In the genomic region with DNA sequence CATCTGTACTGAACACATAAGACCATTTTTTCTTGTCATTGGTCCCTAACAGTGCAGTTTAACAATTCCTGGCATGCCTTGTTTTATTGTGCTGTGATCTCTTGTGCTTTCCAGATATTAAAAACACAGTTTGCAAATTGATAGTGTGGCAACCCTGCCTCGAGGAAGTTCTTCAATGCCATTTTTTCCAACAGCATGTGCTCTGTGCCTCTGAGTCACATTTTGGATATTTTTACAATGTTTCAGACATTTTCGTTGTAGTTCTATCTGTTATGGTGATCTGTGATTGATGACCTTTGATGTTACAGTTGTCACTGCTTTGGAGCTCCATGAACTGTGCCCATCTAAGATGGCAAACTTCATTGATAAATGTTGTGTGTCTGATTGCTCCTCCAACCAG, we compare ENCODE assay signal across 16 cellular contexts.
DNase-seq lines count a peak whose midpoint lies in the region; ATAC-seq and TF ChIP-seq lines count a peak whose summit lies in the region.
"Had no signal": no experiment of that assay in that cellular context is flagged by ENCODE, and none has a peak within 500 bp of the region (broad histone marks: within the 10 kb centered on the region; RNA-seq: fewer than 3 reads in every experiment).

No MANE protein-coding gene starts in this region.

- POLR2A ChIA-PET in SK-N-SH (lab: Yijun Ruan, JAX), result no interaction called here

- DNase-seq in SK-N-SH (no peak), HFFc6 (peak; percentile 33), dedifferentiated amniotic fluid mesenchymal stem cell (ENCODE audit: extremely low spot score) (peak; percentile 15), glomerular visceral epithelial cell (ENCODE audit: extremely low spot score) (no peak), thyroid gland (no peak)
- no peak for DNase-seq in stimulated activated CD8-positive, alpha-beta memory T cell treated with anti-CD3 and anti-CD28 coated beads, Interleukin-4, amount 100 ng/mL, for 48 hours
- DNase-seq: Calu3; CD8-positive, alpha-beta T cell; DMS79 treated with DMSO at 0.1 percent for 48 hours; H9 had no signal

- intact Hi-C loops in thyroid gland (cut with DNase I), result no loop called here

- no peak for TF ChIP-seq EP300 in SK-N-SH (IDR thresholded peaks at IDR 0.05; ENCODE audit: borderline replicate concordance in 1 of 2, low read depth in 1 of 2, low read length in 1 of 2)

- H3K27me3 ChIP-seq in SK-N-SH (ENCODE audit: insufficient read depth) (no peaks in the 10 kb centered on the region), thyroid gland (no peaks in the 10 kb centered on the region)
- H3K27me3 ChIP-seq: BLaER1 treated with 17β-estradiol and CSF1 and Interleukin-3, amounts not matched to agents 10 nM and 100 nM had no signal

- H3F3A ChIP-seq in SK-N-SH (replicated peaks; ENCODE audit: insufficient read depth), result no peaks in the 10 kb centered on the region

- TF ChIP-seq CTCF in SK-N-SH (IDR thresholded peaks at IDR 0.05) (no peak), HFFc6 (IDR thresholded peaks at IDR 0.05) (no peak), thyroid gland (IDR thresholded peaks at IDR 0.05) (no peak)

- no peak overlapping the region for H3K4me3 Mint-ChIP-seq in HFFc6
- H3K4me3 Mint-ChIP-seq: CD8-positive, alpha-beta T cell; H9 had no signal

- H3K27ac ChIP-seq in SK-N-SH (ENCODE audit: low read depth in 2 of 2, low read length in 1 of 2) (no peak overlapping the region), thyroid gland (no peak overlapping the region)
- H3K27ac ChIP-seq: 22Rv1; A549; BLaER1 treated with 17β-estradiol and CSF1 and Interleukin-3, amounts not matched to agents 10 nM and 100 nM; HL-60 had no signal

- peaks cover 11% of the 10 kb centered on the region for H3K4me1 Mint-ChIP-seq in HFFc6 (ENCODE audit: low read depth)

- no peaks in the 10 kb centered on the region for H3K79me2 ChIP-seq in SK-N-SH (ENCODE audit: insufficient read depth)

- H3K27me3 Mint-ChIP-seq in HFFc6 (ENCODE audit: insufficient read depth), result no peaks in the 10 kb centered on the region

- H3K9me3 ChIP-seq in SK-N-SH (no peaks in the 10 kb centered on the region), thyroid gland (no peaks in the 10 kb centered on the region)
- H3K9me3 ChIP-seq: A549; BLaER1 treated with 17β-estradiol and CSF1 and Interleukin-3, amounts not matched to agents 10 nM and 100 nM had no signal

- no peaks in the 10 kb centered on the region for H3K36me3 ChIP-seq in SK-N-SH (replicated peaks in 1 of 2; ENCODE audit: control insufficient read depth in 1 of 2, insufficient read depth in 2 of 2, low read length in 1 of 2)
- no peaks in the 10 kb centered on the region for H3K36me3 ChIP-seq in thyroid gland
- H3K36me3 ChIP-seq: BLaER1 treated with 17β-estradiol and CSF1 and Interleukin-3, amounts not matched to agents 10 nM and 100 nM had no signal

- H4K20me1 ChIP-seq in SK-N-SH (ENCODE audit: insufficient read depth), result no peaks in the 10 kb centered on the region
- H4K20me1 ChIP-seq: BLaER1 treated with 17β-estradiol and CSF1 and Interleukin-3, amounts not matched to agents 10 nM and 100 nM had no signal

- peak overlapping the region; percentile 2 for H3K27ac Mint-ChIP-seq in HFFc6
- H3K27ac Mint-ChIP-seq: CD8-positive, alpha-beta T cell; H9 had no signal

- H3K9me3 Mint-ChIP-seq in HFFc6, result no peaks in the 10 kb centered on the region
- H3K9me3 Mint-ChIP-seq: CD8-positive, alpha-beta T cell; H9 had no signal

- H3K4me1 ChIP-seq in SK-N-SH (ENCODE audit: control insufficient read depth in 1 of 2, insufficient read depth in 2 of 2, low read depth in 1 of 2, low read length in 1 of 2) (no peaks in the 10 kb centered on the region), thyroid gland (no peaks in the 10 kb centered on the region)
- H3K4me1 ChIP-seq: A549 had no signal

- no peak overlapping the region for H3K4me3 ChIP-seq in SK-N-SH (ENCODE audit: low read depth in 2 of 2, low read length in 1 of 2)
- H3K4me3 ChIP-seq in thyroid gland (replicated peaks in 1 of 3), result no peak overlapping the region
- H3K4me3 ChIP-seq: A549; BLaER1 treated with 17β-estradiol and CSF1 and Interleukin-3, amounts not matched to agents 10 nM and 100 nM had no signal

- no peaks in the 10 kb centered on the region for H3K9me2 ChIP-seq in SK-N-SH

- TF ChIP-seq POLR2A in thyroid gland (IDR thresholded peaks at IDR 0.05), result no peak

- 16% methylated on average over 2 of the region's 2 CpGs for WGBS in SK-N-SH (ENCODE audit: low lambda C conversion rate)
- 62 to 72% methylated on average over 2 of the region's 2 CpGs for WGBS in thyroid gland, 2 donors

- CTCF ChIA-PET in SK-N-SH (lab: Yijun Ruan, JAX), result interaction anchor here (1.2 to 1.3 kb wide), 2 partner anchors 8 to 11 kb away, joined by 3 to 4 read pairs; no protein-coding TSS in a partner anchor

- no peak overlapping the region for H3K4me2 ChIP-seq in SK-N-SH
- H3K4me2 ChIP-seq: A549; BLaER1 treated with 17β-estradiol and CSF1 and Interleukin-3, amounts not matched to agents 10 nM and 100 nM had no signal

- no peaks in the 10 kb centered on the region for H3K36me3 Mint-ChIP-seq in HFFc6 (ENCODE audit: low read depth)

- TF ChIP-seq RAD21 in SK-N-SH (IDR thresholded peaks at IDR 0.05; ENCODE audit: low read length), result no peak

- ATAC-seq in SK-N-SH treated with all-trans-retinoic acid at 6 μM for 48 hours, result no peak
- no peak for ATAC-seq in HG03354 (IDR thresholded peaks at IDR 0.05; ENCODE audit: poor library complexity, severe bottlenecking, unreplicated experiment)
- ATAC-seq: A549; CD8-positive, alpha-beta T cell had no signal

- H2AFZ ChIP-seq in SK-N-SH (ENCODE audit: low read depth), result no peak overlapping the region

- H3K9ac ChIP-seq in SK-N-SH, result no peak overlapping the region
- H3K9ac ChIP-seq: BLaER1 treated with 17β-estradiol and CSF1 and Interleukin-3, amounts not matched to agents 10 nM and 100 nM had no signal

TF ChIP-seq in SK-N-SH, 30 proteins besides CTCF, POLR2A, EP300 and RAD21:
- TF ChIP-seq RFX5 (IDR thresholded peaks at IDR 0.05; ENCODE audit: low read length), result no peak
- TF ChIP-seq MAX (IDR thresholded peaks at IDR 0.05; ENCODE audit: low read depth), result peak; percentile 37; the same call in 1 of the 2 replicates

TF ChIP-seq in SK-N-SH treated with all-trans-retinoic acid at 6 μM for 48 hours, 23 proteins besides CTCF, POLR2A, EP300 and RAD21 (continues in another document):
- TF ChIP-seq CSDC2 (CRISPR knock-in tag; IDR thresholded peaks at IDR 0.05) (no peak), ZC3H10 (CRISPR knock-in tag; IDR thresholded peaks at IDR 0.05) (no peak), ZFP3 (CRISPR knock-in tag; IDR thresholded peaks at IDR 0.05) (no peak), RARB (CRISPR knock-in tag; IDR thresholded peaks at IDR 0.05) (no peak), ZFP30 (CRISPR knock-in tag; IDR thresholded peaks at IDR 0.05) (no peak), ARNTL (CRISPR knock-in tag; IDR thresholded peaks at IDR 0.05; ENCODE audit: borderline replicate concordance, low read depth) (no peak), ZNF70 (CRISPR knock-in tag; IDR thresholded peaks at IDR 0.05) (no peak), CREB5 (CRISPR knock-in tag; IDR thresholded peaks at IDR 0.05; ENCODE audit: low read depth) (no peak)
- TF ChIP-seq, protein P1, sequence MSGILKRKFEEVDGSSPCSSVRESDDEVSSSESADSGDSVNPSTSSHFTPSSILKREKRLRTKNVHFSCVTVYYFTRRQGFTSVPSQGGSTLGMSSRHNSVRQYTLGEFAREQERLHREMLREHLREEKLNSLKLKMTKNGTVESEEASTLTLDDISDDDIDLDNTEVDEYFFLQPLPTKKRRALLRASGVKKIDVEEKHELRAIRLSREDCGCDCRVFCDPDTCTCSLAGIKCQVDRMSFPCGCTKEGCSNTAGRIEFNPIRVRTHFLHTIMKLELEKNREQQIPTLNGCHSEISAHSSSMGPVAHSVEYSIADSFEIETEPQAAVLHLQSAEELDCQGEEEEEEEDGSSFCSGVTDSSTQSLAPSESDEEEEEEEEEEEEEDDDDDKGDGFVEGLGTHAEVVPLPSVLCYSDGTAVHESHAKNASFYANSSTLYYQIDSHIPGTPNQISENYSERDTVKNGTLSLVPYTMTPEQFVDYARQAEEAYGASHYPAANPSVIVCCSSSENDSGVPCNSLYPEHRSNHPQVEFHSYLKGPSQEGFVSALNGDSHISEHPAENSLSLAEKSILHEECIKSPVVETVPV (CRISPR knock-in tag; IDR thresholded peaks at IDR 0.05), result no peak
- TF ChIP-seq, protein P2, sequence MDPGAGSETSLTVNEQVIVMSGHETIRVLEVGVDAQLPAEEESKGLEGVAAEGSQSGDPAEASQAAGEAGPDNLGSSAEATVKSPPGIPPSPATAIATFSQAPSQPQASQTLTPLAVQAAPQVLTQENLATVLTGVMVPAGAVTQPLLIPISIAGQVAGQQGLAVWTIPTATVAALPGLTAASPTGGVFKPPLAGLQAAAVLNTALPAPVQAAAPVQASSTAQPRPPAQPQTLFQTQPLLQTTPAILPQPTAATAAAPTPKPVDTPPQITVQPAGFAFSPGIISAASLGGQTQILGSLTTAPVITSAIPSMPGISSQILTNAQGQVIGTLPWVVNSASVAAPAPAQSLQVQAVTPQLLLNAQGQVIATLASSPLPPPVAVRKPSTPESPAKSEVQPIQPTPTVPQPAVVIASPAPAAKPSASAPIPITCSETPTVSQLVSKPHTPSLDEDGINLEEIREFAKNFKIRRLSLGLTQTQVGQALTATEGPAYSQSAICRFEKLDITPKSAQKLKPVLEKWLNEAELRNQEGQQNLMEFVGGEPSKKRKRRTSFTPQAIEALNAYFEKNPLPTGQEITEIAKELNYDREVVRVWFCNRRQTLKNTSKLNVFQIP (CRISPR knock-in tag; IDR thresholded peaks at IDR 0.05; ENCODE audit: borderline replicate concordance, low read depth), result no peak

Comparison
In these comparisons a context has a peak if more than half of its experiments do, and no peak if none do; other contexts are left out.
1. DNase-seq: peak in HFFc6 (single experiment) and dedifferentiated amniotic fluid mesenchymal stem cell (single experiment); none in SK-N-SH (single experiment), stimulated activated CD8-positive, alpha-beta memory T cell treated with anti-CD3 and anti-CD28 coated beads, Interleukin-4, amount 100 ng/mL, for 48 hours (single experiment), glomerular visceral epithelial cell (single experiment) and thyroid gland (0 of 2).